Comparison of ENCODE assay signal across 8 cellular contexts in genomic region chr6:43368517-43369160, GRCh38. TPM values are rescaled to one million over a fixed set of nuclear protein-coding genes. Genes with fewer than 3 reads are reported as not detected.
DNase-seq lines count a peak whose midpoint lies in the region; ATAC-seq and TF ChIP-seq lines count a peak whose summit lies in the region.

No MANE protein-coding gene starts in this region.

- peak overlapping the region; percentile 94 for H3K4me2 ChIP-seq in Loucy (ENCODE audit: low read depth, low read length, poor library complexity, severe bottlenecking)

- H3K4me3 Mint-ChIP-seq in CD4-positive, CD25-positive, alpha-beta regulatory T cell = peak overlapping the region; percentile 88 to 98 (median 94)
- H3K4me3 Mint-ChIP-seq in activated T-helper 17 cell treated with anti-CD3 and anti-CD28 coated beads, Interleukin-2, amount 50 U/mL, for 72 hours = peak overlapping the region; percentile 84
- H3K4me3 Mint-ChIP-seq in natural killer cell treated with Interleukin-12 subunit alpha and Interleukin-12 subunit beta and Interleukin-15 and Interleukin-18, amount 100 ng/mL, for 72 hours = peak overlapping the region; percentile 84

- peak overlapping the region; percentile 90 for H3K27ac ChIP-seq in CD4-positive, CD25-positive, alpha-beta regulatory T cell (ENCODE audit: insufficient read depth, low read length, poor library complexity, severe bottlenecking)

- no peaks in the 10 kb centered on the region for H3K9me3 ChIP-seq in CD4-positive, CD25-positive, alpha-beta regulatory T cell (ENCODE audit: control insufficient read depth in 2 of 2, low read length in 2 of 2)
- H3K9me3 ChIP-seq in Loucy (ENCODE audit: insufficient read depth, low read depth, low read length) = no peaks in the 10 kb centered on the region

- H3K9ac ChIP-seq in Loucy (ENCODE audit: low read depth, low read length, poor library complexity, severe bottlenecking) = peak overlapping the region; percentile 83

- peaks cover 22% of the 10 kb centered on the region for H3K79me2 ChIP-seq in Loucy (ENCODE audit: insufficient read depth, low read length)

- H3K9me2 ChIP-seq in Loucy (replicated peaks; ENCODE audit: low read depth, low read length) = no peaks in the 10 kb centered on the region

- H3K36me3 ChIP-seq in CD4-positive, CD25-positive, alpha-beta regulatory T cell (ENCODE audit: control insufficient read depth, insufficient read depth, low read length) = peaks cover 17% of the 10 kb centered on the region
- 0 out of 2 replicates have a peak, but pooled peaks cover 2% of the 10 kb centered on the region for H3K36me3 ChIP-seq in Loucy (ENCODE audit: insufficient read depth, low read length)

- peaks cover 41% of the 10 kb centered on the region for H3K4me1 ChIP-seq in CD4-positive, CD25-positive, alpha-beta regulatory T cell (ENCODE audit: control insufficient read depth, insufficient read depth, low read length, poor library complexity, severe bottlenecking)
- peaks cover 49% of the 10 kb centered on the region for H3K4me1 ChIP-seq in Loucy (ENCODE audit: insufficient read depth, low read length, poor library complexity, severe bottlenecking)

- no peaks in the 10 kb centered on the region for H3K27me3 Mint-ChIP-seq in CD4-positive, CD25-positive, alpha-beta regulatory T cell
- H3K27me3 Mint-ChIP-seq in activated T-helper 17 cell treated with anti-CD3 and anti-CD28 coated beads, Interleukin-2, amount 50 U/mL, for 72 hours = no peaks in the 10 kb centered on the region
- H3K27me3 Mint-ChIP-seq in natural killer cell treated with Interleukin-12 subunit alpha and Interleukin-12 subunit beta and Interleukin-15 and Interleukin-18, amount 100 ng/mL, for 72 hours = no peaks in the 10 kb centered on the region

- peaks cover 31 to 58% (median 43%) of the 10 kb centered on the region in 4 donors for H3K4me1 Mint-ChIP-seq in CD4-positive, CD25-positive, alpha-beta regulatory T cell
- H3K4me1 Mint-ChIP-seq in activated T-helper 17 cell treated with anti-CD3 and anti-CD28 coated beads, Interleukin-2, amount 50 U/mL, for 72 hours = peaks cover 18% of the 10 kb centered on the region
- H3K4me1 Mint-ChIP-seq in natural killer cell treated with Interleukin-12 subunit alpha and Interleukin-12 subunit beta and Interleukin-15 and Interleukin-18, amount 100 ng/mL, for 72 hours (ENCODE audit: low read depth in 2 of 2) = peaks cover 27 to 46% of the 10 kb centered on the region in 2 donors

- H3K36me3 Mint-ChIP-seq in CD4-positive, CD25-positive, alpha-beta regulatory T cell = peaks cover 17% of the 10 kb centered on the region
- H3K36me3 Mint-ChIP-seq in activated T-helper 17 cell treated with anti-CD3 and anti-CD28 coated beads, Interleukin-2, amount 50 U/mL, for 72 hours (ENCODE audit: low read depth) = peaks cover 18% of the 10 kb centered on the region
- H3K36me3 Mint-ChIP-seq in natural killer cell treated with Interleukin-12 subunit alpha and Interleukin-12 subunit beta and Interleukin-15 and Interleukin-18, amount 100 ng/mL, for 72 hours = peaks cover 9% of the 10 kb centered on the region

- H3K9me3 Mint-ChIP-seq in CD4-positive, CD25-positive, alpha-beta regulatory T cell = no peaks in the 10 kb centered on the region
- H3K9me3 Mint-ChIP-seq in activated T-helper 17 cell treated with anti-CD3 and anti-CD28 coated beads, Interleukin-2, amount 50 U/mL, for 72 hours = no peaks in the 10 kb centered on the region
- H3K9me3 Mint-ChIP-seq in natural killer cell treated with Interleukin-12 subunit alpha and Interleukin-12 subunit beta and Interleukin-15 and Interleukin-18, amount 100 ng/mL, for 72 hours = no peaks in the 10 kb centered on the region

- no peaks in the 10 kb centered on the region for H3K27me3 ChIP-seq in CD4-positive, CD25-positive, alpha-beta regulatory T cell (ENCODE audit: control insufficient read depth, insufficient read depth, low read length)
- H3K27me3 ChIP-seq in Loucy (ENCODE audit: insufficient read depth, low read length, poor library complexity, severe bottlenecking) = no peaks in the 10 kb centered on the region

- TF ChIP-seq CTCF in Loucy (conservative IDR thresholded peaks at IDR 0.05; ENCODE audit: low read length) = no peak
- no peak for TF ChIP-seq CTCF in foreskin fibroblast (IDR thresholded peaks at IDR 0.05; ENCODE audit: low read depth, low read length)

- ATAC-seq in CD4-positive, CD25-positive, alpha-beta regulatory T cell (ENCODE audit: low read depth in 2 of 2) = no peak
- ATAC-seq in GM19438 (IDR thresholded peaks at IDR 0.05; ENCODE audit: low read depth, unreplicated experiment) = peak; percentile 2
- peak; percentile 8 for ATAC-seq in activated T-helper 17 cell treated with anti-CD3 and anti-CD28 coated beads, Interleukin-2, amount 50 U/mL, for 72 hours (replicated peaks)
- no peak for ATAC-seq in natural killer cell treated with Interleukin-12 subunit alpha and Interleukin-12 subunit beta and Interleukin-15 and Interleukin-18, amount 100 ng/mL, for 72 hours

- peak overlapping the region; percentile 11; the same call in 1 of the 2 replicates for H2AFZ ChIP-seq in Loucy (ENCODE audit: low read length)

- no peaks in the 10 kb centered on the region for H3F3A ChIP-seq in Loucy (ENCODE audit: low read depth)

- peak overlapping the region; percentile 93 for H3K4me3 ChIP-seq in CD4-positive, CD25-positive, alpha-beta regulatory T cell (ENCODE audit: low read depth, low read length)
- H3K4me3 ChIP-seq in Loucy (ENCODE audit: low read length, poor library complexity, severe bottlenecking) (peak overlapping the region; percentile 84), foreskin fibroblast (ENCODE audit: low read depth in 1 of 2, low read length in 2 of 2) (peak overlapping the region; percentile 82 to 85)

- peak in 1 of 3 donors; percentile 14 for DNase-seq in CD4-positive, CD25-positive, alpha-beta regulatory T cell
- DNase-seq in foreskin fibroblast (peak; percentile 38 to 72), NCI-H2107 (lab: John Stamatoyannopoulos, UW) (no peak), SKM-1 treated with dmso at 0.1 percent for 144 hours (lab: John Stamatoyannopoulos, UW; ENCODE audit: unreplicated experiment) (no peak)
- no peak for DNase-seq in natural killer cell treated with Interleukin-12 subunit alpha and Interleukin-12 subunit beta and Interleukin-15 and Interleukin-18, amount 100 ng/mL, for 72 hours (ENCODE audit: low spot score)

- H4K20me1 ChIP-seq in Loucy (ENCODE audit: insufficient read depth, low read length, poor library complexity, severe bottlenecking) = peaks cover 5% of the 10 kb centered on the region

- peak overlapping the region; percentile 66 to 97 (median 93) for H3K27ac Mint-ChIP-seq in CD4-positive, CD25-positive, alpha-beta regulatory T cell
- peak overlapping the region; percentile 78 for H3K27ac Mint-ChIP-seq in activated T-helper 17 cell treated with anti-CD3 and anti-CD28 coated beads, Interleukin-2, amount 50 U/mL, for 72 hours
- H3K27ac Mint-ChIP-seq in natural killer cell treated with Interleukin-12 subunit alpha and Interleukin-12 subunit beta and Interleukin-15 and Interleukin-18, amount 100 ng/mL, for 72 hours = peak overlapping the region; percentile 59 to 75

RNA-seq across cellular contexts. Expression of gene ZNF318, which starts 0.8 kb away (rescaled TPM):
- total RNA-seq in CD4-positive, CD25-positive, alpha-beta regulatory T cell = 32.9 TPM
- 1 to 10 TPM; 4.3 to 6.3 (median 5.6) TPM for polyA plus RNA-seq in CD4-positive, CD25-positive, alpha-beta regulatory T cell
- 10 to 100 TPM; 11.2 to 21.0 TPM for total RNA-seq in activated T-helper 17 cell treated with anti-CD3 and anti-CD28 coated beads, Interleukin-2, amount 50 U/mL, for 72 hours
- total RNA-seq in natural killer cell treated with Interleukin-12 subunit alpha and Interleukin-12 subunit beta and Interleukin-15 and Interleukin-18, amount 100 ng/mL, for 72 hours = 10 to 100 TPM in 1 of 2 donors, 1 to 10 TPM in 1; 6.4 to 11.3 TPM

RNA-seq across cellular contexts. Expression of gene ABCC10, which starts 58.7 kb away (rescaled TPM):
- 81.7 TPM for total RNA-seq in CD4-positive, CD25-positive, alpha-beta regulatory T cell
- 10 to 100 TPM; 17.9 to 23.3 (median 18.5) TPM for polyA plus RNA-seq in CD4-positive, CD25-positive, alpha-beta regulatory T cell
- total RNA-seq in activated T-helper 17 cell treated with anti-CD3 and anti-CD28 coated beads, Interleukin-2, amount 50 U/mL, for 72 hours = 10 to 100 TPM; 41.2 to 47.9 TPM
- 10 to 100 TPM; 41.8 to 82.9 TPM for total RNA-seq in natural killer cell treated with Interleukin-12 subunit alpha and Interleukin-12 subunit beta and Interleukin-15 and Interleukin-18, amount 100 ng/mL, for 72 hours

Comparison
In these comparisons a context has a peak if more than half of its experiments do, and no peak if none do; other contexts are left out.
1. ATAC-seq: peak in GM19438 (single experiment) and activated T-helper 17 cell treated with anti-CD3 and anti-CD28 coated beads, Interleukin-2, amount 50 U/mL, for 72 hours (single experiment); none in CD4-positive, CD25-positive, alpha-beta regulatory T cell (0 of 2) and natural killer cell treated with Interleukin-12 subunit alpha and Interleukin-12 subunit beta and Interleukin-15 and Interleukin-18, amount 100 ng/mL, for 72 hours (0 of 2).
2. DNase-seq: peak in foreskin fibroblast (2 of 2); none in natural killer cell treated with Interleukin-12 subunit alpha and Interleukin-12 subunit beta and Interleukin-15 and Interleukin-18, amount 100 ng/mL, for 72 hours (single experiment), NCI-H2107 (single experiment) and SKM-1 treated with dmso at 0.1 percent for 144 hours (single experiment).
3. Peak in every context shown above with its lines, with median percentiles within 50 percentile points of each other: H3K4me3 ChIP-seq, H3K27ac Mint-ChIP-seq and H3K4me3 Mint-ChIP-seq.